In genomic region chr5:111680737-111681413, GRCh38 we compare ENCODE assay signal across 9 cellular contexts.
DNase-seq lines count a peak whose midpoint lies in the region; ATAC-seq and TF ChIP-seq lines count a peak whose summit lies in the region.
"Had no signal": no experiment of that assay in that cellular context is flagged by ENCODE, and none has a peak within 500 bp of the region (broad histone marks: within the 10 kb centered on the region; RNA-seq: fewer than 3 reads in every experiment).

No MANE protein-coding gene starts in this region.

- no peaks in the 10 kb centered on the region for H3K27me3 Mint-ChIP-seq in CD8-positive, alpha-beta T cell (ENCODE audit: low read depth)

- no peak for TF ChIP-seq CTCF in CD8-positive, alpha-beta T cell (IDR thresholded peaks at IDR 0.05)

- no peak overlapping the region for H3K4me3 Mint-ChIP-seq in CD8-positive, alpha-beta T cell

- no peak overlapping the region for H3K4me3 ChIP-seq in urinary bladder (ENCODE audit: low read depth, low read length)
- H3K4me3 ChIP-seq in CD8-positive, alpha-beta T cell (ENCODE audit: low read depth, low read length): no peak overlapping the region
- H3K4me3 ChIP-seq: BLaER1 had no signal

- CTCF ChIA-PET in CD8-positive, alpha-beta T cell (lab: Charles Lee): no interaction called here

- H3K9me3 ChIP-seq in CD8-positive, alpha-beta T cell (ENCODE audit: low read length): no peaks in the 10 kb centered on the region
- H3K9me3 ChIP-seq: BLaER1 had no signal

- 10% methylated on average over 6 of the region's 6 CpGs for WGBS in urinary bladder

- intact Hi-C loops in CD8-positive, alpha-beta T cell (cut with DNase I, micrococcal nuclease): no loop called here

- POLR2A ChIA-PET in CD8-positive, alpha-beta T cell (lab: Charles Lee): no interaction called here

- no peaks in the 10 kb centered on the region for H3K36me3 ChIP-seq in urinary bladder (ENCODE audit: insufficient read depth)
- H3K36me3 ChIP-seq in CD8-positive, alpha-beta T cell (ENCODE audit: insufficient read depth, low read length): no peaks in the 10 kb centered on the region
- H3K36me3 ChIP-seq: BLaER1 had no signal

- ATAC-seq in left lobe of liver (peak; percentile 92), HG02763 (IDR thresholded peaks at IDR 0.05; ENCODE audit: unreplicated experiment) (no peak)
- no peak for ATAC-seq in CD8-positive, alpha-beta T cell

- DNase-seq in NCI-H1092 treated with DMSO at 0.1 percent for 48 hours (lab: John Stamatoyannopoulos, UW) (peak; percentile 58), NCI-H1092 (lab: John Stamatoyannopoulos, UW) (no peak), amniotic stem cell (lab: John Stamatoyannopoulos, UW) (peak; percentile 87), left lobe of liver (ENCODE audit: low spot score) (peak; percentile 76), NCI-H524 treated with DMSO at 0.1 percent for 48 hours (lab: John Stamatoyannopoulos, UW) (no peak)
- no peak for DNase-seq in CD8-positive, alpha-beta T cell

- no peaks in the 10 kb centered on the region for H3K27me3 ChIP-seq in CD8-positive, alpha-beta T cell (ENCODE audit: insufficient read depth, low read length)
- H3K27me3 ChIP-seq: BLaER1 had no signal

- no peaks in the 10 kb centered on the region for H3K4me1 Mint-ChIP-seq in CD8-positive, alpha-beta T cell (ENCODE audit: low read depth)

- H3K27ac ChIP-seq in urinary bladder (ENCODE audit: low read depth): peak overlapping the region; percentile 15
- no peak overlapping the region for H3K27ac ChIP-seq in CD8-positive, alpha-beta T cell (ENCODE audit: low read depth, low read length)
- H3K27ac ChIP-seq: BLaER1 had no signal

- H3K27ac Mint-ChIP-seq in CD8-positive, alpha-beta T cell: no peak overlapping the region

- H3K36me3 Mint-ChIP-seq in CD8-positive, alpha-beta T cell: no peaks in the 10 kb centered on the region

- H3K4me1 ChIP-seq in urinary bladder (ENCODE audit: insufficient read depth): no peaks in the 10 kb centered on the region
- no peaks in the 10 kb centered on the region for H3K4me1 ChIP-seq in CD8-positive, alpha-beta T cell (ENCODE audit: insufficient read depth, low read length)
- H3K4me1 ChIP-seq: BLaER1 had no signal

- no peaks in the 10 kb centered on the region for H3K9me3 Mint-ChIP-seq in CD8-positive, alpha-beta T cell

Comparison
In these comparisons a context has a peak if more than half of its experiments do, and no peak if none do; other contexts are left out.
1. DNase-seq: peak in NCI-H1092 treated with DMSO at 0.1 percent for 48 hours (single experiment), amniotic stem cell (single experiment) and left lobe of liver (single experiment); none in NCI-H1092 (single experiment), NCI-H524 treated with DMSO at 0.1 percent for 48 hours (single experiment) and CD8-positive, alpha-beta T cell (0 of 7).